1 cellular context compared by ENCODE assay signal in genomic region chr10:101602767-101603398, GRCh38.
TF ChIP-seq lines count a peak whose summit lies in the region.

No MANE protein-coding gene starts in this region.

TF ChIP-seq in K562, 482 proteins besides CTCF, POLR2A, EP300 and RAD21 (continued from another document):
- TF ChIP-seq, protein P1, sequence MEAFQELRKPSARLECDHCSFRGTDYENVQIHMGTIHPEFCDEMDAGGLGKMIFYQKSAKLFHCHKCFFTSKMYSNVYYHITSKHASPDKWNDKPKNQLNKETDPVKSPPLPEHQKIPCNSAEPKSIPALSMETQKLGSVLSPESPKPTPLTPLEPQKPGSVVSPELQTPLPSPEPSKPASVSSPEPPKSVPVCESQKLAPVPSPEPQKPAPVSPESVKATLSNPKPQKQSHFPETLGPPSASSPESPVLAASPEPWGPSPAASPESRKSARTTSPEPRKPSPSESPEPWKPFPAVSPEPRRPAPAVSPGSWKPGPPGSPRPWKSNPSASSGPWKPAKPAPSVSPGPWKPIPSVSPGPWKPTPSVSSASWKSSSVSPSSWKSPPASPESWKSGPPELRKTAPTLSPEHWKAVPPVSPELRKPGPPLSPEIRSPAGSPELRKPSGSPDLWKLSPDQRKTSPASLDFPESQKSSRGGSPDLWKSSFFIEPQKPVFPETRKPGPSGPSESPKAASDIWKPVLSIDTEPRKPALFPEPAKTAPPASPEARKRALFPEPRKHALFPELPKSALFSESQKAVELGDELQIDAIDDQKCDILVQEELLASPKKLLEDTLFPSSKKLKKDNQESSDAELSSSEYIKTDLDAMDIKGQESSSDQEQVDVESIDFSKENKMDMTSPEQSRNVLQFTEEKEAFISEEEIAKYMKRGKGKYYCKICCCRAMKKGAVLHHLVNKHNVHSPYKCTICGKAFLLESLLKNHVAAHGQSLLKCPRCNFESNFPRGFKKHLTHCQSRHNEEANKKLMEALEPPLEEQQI (IDR thresholded peaks at IDR 0.05) = no peak
- TF ChIP-seq SOX6 (IDR thresholded peaks at IDR 0.05) (peak; percentile 11; the same call in 1 of the 2 replicates), SMC3 (conservative IDR thresholded peaks at IDR 0.05; ENCODE audit: insufficient read depth, low read depth, low read length) (peak; percentile 68), FOXP4 (CRISPR knock-in tag; IDR thresholded peaks at IDR 0.05; ENCODE audit: borderline replicate concordance) (no peak), ADNP (tag; IDR thresholded peaks at IDR 0.05) (no peak), SLC30A9 (CRISPR knock-in tag; IDR thresholded peaks at IDR 0.05) (no peak), RBM15 (IDR thresholded peaks at IDR 0.05; ENCODE audit: insufficient read depth, low read length) (no peak), TCF3 (CRISPR knock-in tag; IDR thresholded peaks at IDR 0.05) (peak; percentile 16; the same call in 1 of the 2 replicates), ZSCAN29 (IDR thresholded peaks at IDR 0.05) (no peak), DNMT1 (IDR thresholded peaks at IDR 0.05) (no peak), CREB1 (IDR thresholded peaks at IDR 0.05) (no peak), CREB1 (CRISPR knock-in tag; IDR thresholded peaks at IDR 0.05) (peak; percentile 32; the same call in 1 of the 2 replicates), NBN (IDR thresholded peaks at IDR 0.05; ENCODE audit: low read depth) (no peak), DEAF1 (CRISPR knock-in tag; IDR thresholded peaks at IDR 0.05) (peak; percentile 77), NFE2L1 (tag; IDR thresholded peaks at IDR 0.05; ENCODE audit: borderline replicate concordance, low read depth) (no peak), TEAD1 (CRISPR knock-in tag; IDR thresholded peaks at IDR 0.05) (peak in 1 of 2 experiments; percentile 37; a peak in 1 of 4 replicates), ETV5 (CRISPR knock-in tag; IDR thresholded peaks at IDR 0.05; ENCODE audit: low read depth) (no peak), THRAP3 (IDR thresholded peaks at IDR 0.05; ENCODE audit: borderline replicate concordance) (no peak), CLOCK (CRISPR knock-in tag; IDR thresholded peaks at IDR 0.05; ENCODE audit: borderline replicate concordance) (no peak), CTBP1 (IDR thresholded peaks at IDR 0.05; ENCODE audit: borderline replicate concordance) (peak; percentile 60; the same call in 1 of the 2 replicates), MAFF (IDR thresholded peaks at IDR 0.05; ENCODE audit: low read length) (no peak), MTF1 (CRISPR knock-in tag; IDR thresholded peaks at IDR 0.05; ENCODE audit: borderline replicate concordance) (no peak), XRCC5 (IDR thresholded peaks at IDR 0.05; ENCODE audit: low read depth, low read length) (peak; percentile 56; the same call in 1 of the 2 replicates), JUNB (CRISPR knock-in tag; conservative IDR thresholded peaks at IDR 0.05) (no peak), COPS2 (conservative IDR thresholded peaks at IDR 0.05) (no peak)
- TF ChIP-seq, protein P2, sequence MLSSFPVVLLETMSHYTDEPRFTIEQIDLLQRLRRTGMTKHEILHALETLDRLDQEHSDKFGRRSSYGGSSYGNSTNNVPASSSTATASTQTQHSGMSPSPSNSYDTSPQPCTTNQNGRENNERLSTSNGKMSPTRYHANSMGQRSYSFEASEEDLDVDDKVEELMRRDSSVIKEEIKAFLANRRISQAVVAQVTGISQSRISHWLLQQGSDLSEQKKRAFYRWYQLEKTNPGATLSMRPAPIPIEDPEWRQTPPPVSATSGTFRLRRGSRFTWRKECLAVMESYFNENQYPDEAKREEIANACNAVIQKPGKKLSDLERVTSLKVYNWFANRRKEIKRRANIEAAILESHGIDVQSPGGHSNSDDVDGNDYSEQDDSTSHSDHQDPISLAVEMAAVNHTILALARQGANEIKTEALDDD (IDR thresholded peaks at IDR 0.05) = no peak
- TF ChIP-seq, protein P3, sequence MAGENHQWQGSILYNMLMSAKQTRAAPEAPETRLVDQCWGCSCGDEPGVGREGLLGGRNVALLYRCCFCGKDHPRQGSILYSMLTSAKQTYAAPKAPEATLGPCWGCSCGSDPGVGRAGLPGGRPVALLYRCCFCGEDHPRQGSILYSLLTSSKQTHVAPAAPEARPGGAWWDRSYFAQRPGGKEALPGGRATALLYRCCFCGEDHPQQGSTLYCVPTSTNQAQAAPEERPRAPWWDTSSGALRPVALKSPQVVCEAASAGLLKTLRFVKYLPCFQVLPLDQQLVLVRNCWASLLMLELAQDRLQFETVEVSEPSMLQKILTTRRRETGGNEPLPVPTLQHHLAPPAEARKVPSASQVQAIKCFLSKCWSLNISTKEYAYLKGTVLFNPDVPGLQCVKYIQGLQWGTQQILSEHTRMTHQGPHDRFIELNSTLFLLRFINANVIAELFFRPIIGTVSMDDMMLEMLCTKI (IDR thresholded peaks at IDR 0.05; ENCODE audit: partially characterized antibody) = no peak
- TF ChIP-seq, protein P4, sequence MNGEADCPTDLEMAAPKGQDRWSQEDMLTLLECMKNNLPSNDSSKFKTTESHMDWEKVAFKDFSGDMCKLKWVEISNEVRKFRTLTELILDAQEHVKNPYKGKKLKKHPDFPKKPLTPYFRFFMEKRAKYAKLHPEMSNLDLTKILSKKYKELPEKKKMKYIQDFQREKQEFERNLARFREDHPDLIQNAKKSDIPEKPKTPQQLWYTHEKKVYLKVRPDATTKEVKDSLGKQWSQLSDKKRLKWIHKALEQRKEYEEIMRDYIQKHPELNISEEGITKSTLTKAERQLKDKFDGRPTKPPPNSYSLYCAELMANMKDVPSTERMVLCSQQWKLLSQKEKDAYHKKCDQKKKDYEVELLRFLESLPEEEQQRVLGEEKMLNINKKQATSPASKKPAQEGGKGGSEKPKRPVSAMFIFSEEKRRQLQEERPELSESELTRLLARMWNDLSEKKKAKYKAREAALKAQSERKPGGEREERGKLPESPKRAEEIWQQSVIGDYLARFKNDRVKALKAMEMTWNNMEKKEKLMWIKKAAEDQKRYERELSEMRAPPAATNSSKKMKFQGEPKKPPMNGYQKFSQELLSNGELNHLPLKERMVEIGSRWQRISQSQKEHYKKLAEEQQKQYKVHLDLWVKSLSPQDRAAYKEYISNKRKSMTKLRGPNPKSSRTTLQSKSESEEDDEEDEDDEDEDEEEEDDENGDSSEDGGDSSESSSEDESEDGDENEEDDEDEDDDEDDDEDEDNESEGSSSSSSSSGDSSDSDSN (IDR thresholded peaks at IDR 0.05; ENCODE audit: borderline replicate concordance in 1 of 2, low read depth in 2 of 2, low read length in 2 of 2) = 0 out of 4 replicates have a peak, but pooled peaks of 1 of the 2 experiments have one; percentile 33
- TF ChIP-seq, protein P5, sequence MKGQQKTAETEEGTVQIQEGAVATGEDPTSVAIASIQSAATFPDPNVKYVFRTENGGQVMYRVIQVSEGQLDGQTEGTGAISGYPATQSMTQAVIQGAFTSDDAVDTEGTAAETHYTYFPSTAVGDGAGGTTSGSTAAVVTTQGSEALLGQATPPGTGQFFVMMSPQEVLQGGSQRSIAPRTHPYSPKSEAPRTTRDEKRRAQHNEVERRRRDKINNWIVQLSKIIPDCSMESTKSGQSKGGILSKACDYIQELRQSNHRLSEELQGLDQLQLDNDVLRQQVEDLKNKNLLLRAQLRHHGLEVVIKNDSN (CRISPR knock-in tag; IDR thresholded peaks at IDR 0.05) = no peak
TF ChIP-seq in K562: peak in this region for 22.
